In genomic region chr17:40615295-40615988, GRCh38 we compare ENCODE assay signal across 9 cellular contexts. TPM values are rescaled to one million over a fixed set of nuclear protein-coding genes. Genes with fewer than 3 reads are reported as not detected.
DNase-seq lines count a peak whose midpoint lies in the region; ATAC-seq, FAIRE-seq and TF ChIP-seq lines count a peak whose summit lies in the region.
"Had no signal": no experiment of that assay in that cellular context is flagged by ENCODE, and none has a peak within 500 bp of the region (broad histone marks: within the 10 kb centered on the region; RNA-seq: fewer than 3 reads in every experiment).

No MANE protein-coding gene starts in this region.

- CTCF ChIA-PET in PC-3 (lab: Charles Lee): interaction anchor here (0.7 to 1.3 kb wide), 6 partner anchors 76 to 795 kb away, joined by 3 to 6 read pairs (median 4); no protein-coding TSS in a partner anchor

- no peak overlapping the region for H2AFZ ChIP-seq in PC-3 (ENCODE audit: low read length)

- H3K4me1 ChIP-seq in PC-3 (ENCODE audit: insufficient read depth, low read length) (no peaks in the 10 kb centered on the region), left lung (peaks cover 5 to 26% of the 10 kb centered on the region in 2 donors)

- no peaks in the 10 kb centered on the region for H3F3A ChIP-seq in PC-3 (ENCODE audit: low read length, unreplicated experiment)

- H3K9me3 ChIP-seq in PC-3 (ENCODE audit: low read length): no peaks in the 10 kb centered on the region
- no peaks in the 10 kb centered on the region for H3K9me3 ChIP-seq in left lung

- DNase-seq in DMS 273 (lab: John Stamatoyannopoulos, UW; ENCODE audit: unreplicated experiment) (peak; percentile 64), DMS 273 treated with DMSO at 0.1 percent for 48 hours (lab: John Stamatoyannopoulos, UW) (no peak), PC-3 (peak; percentile 74), bronchial epithelial cell (ENCODE audit: low read depth) (peak; percentile 50), left lung (peak in 1 of 2 donors; percentile 50), omental fat pad (ENCODE audit: low spot score) (no peak)

- no peak overlapping the region for H3K4me3 ChIP-seq in PC-3 (ENCODE audit: low read length)
- no peak overlapping the region for H3K4me3 ChIP-seq in bronchial epithelial cell (ENCODE audit: low read depth, low read length)
- H3K4me3 ChIP-seq in left lung: no peak overlapping the region

- H3K9ac ChIP-seq in PC-3 (ENCODE audit: low read length): no peak overlapping the region

- no peaks in the 10 kb centered on the region for H3K79me2 ChIP-seq in PC-3 (ENCODE audit: low read length)

- intact Hi-C loops in PC-3 (cut with micrococcal nuclease): loop anchor here (1.0 kb wide), 1 partner anchor 176 kb away; no protein-coding TSS in a partner anchor
- intact Hi-C loops in left lung (cut with DNase I): loop anchor here in 1 of 2 donors (5.0 kb wide), 1 partner anchor 177 kb away; no protein-coding TSS in a partner anchor

- BruUV-seq in PC-3 (replicated peaks; lab: Mats Ljungman, UMichigan): no TSS peak

- no peaks in the 10 kb centered on the region for H4K20me1 ChIP-seq in PC-3 (ENCODE audit: low read length)

- no peak for FAIRE-seq in bronchial epithelial cell (lab: Jason Lieb, UNC)
- FAIRE-seq: A204.1 had no signal

- H3K36me3 ChIP-seq in PC-3 (ENCODE audit: low read depth, low read length) (no peaks in the 10 kb centered on the region), bronchial epithelial cell (ENCODE audit: control insufficient read depth, insufficient read depth, low read length) (no peaks in the 10 kb centered on the region), left lung (no peaks in the 10 kb centered on the region)

- POLR2A ChIA-PET in PC-3 (lab: Charles Lee; ENCODE audit: unreplicated experiment): interaction anchor here (0.7 kb wide), 1 partner anchor 981 kb away, joined by 3 read pairs; no protein-coding TSS in a partner anchor

- H3K4me2 ChIP-seq in PC-3 (ENCODE audit: low read length): no peak overlapping the region

- peak; percentile 72 for ATAC-seq in GM19395 (IDR thresholded peaks at IDR 0.05; ENCODE audit: unreplicated experiment)
- peak; percentile 65 for ATAC-seq in HG03354 (IDR thresholded peaks at IDR 0.05; ENCODE audit: poor library complexity, severe bottlenecking, unreplicated experiment)
- peak; percentile 86 for ATAC-seq in PC-3
- peak; percentile 81 for ATAC-seq in left lung
- no peak for ATAC-seq in omental fat pad (ENCODE audit: low FRiP score)

- no peak overlapping the region for H3K27ac ChIP-seq in PC-3 (ENCODE audit: low read length)
- no peak overlapping the region for H3K27ac ChIP-seq in left lung

- H3K27me3 ChIP-seq in PC-3 (ENCODE audit: low read length) (no peaks in the 10 kb centered on the region), bronchial epithelial cell (ENCODE audit: control insufficient read depth, insufficient read depth, low read length) (peaks cover 4% of the 10 kb centered on the region), left lung (no peaks in the 10 kb centered on the region)

- H3K9me2 ChIP-seq in PC-3 (replicated peaks; ENCODE audit: low read length): no peaks in the 10 kb centered on the region

- TF ChIP-seq CTCF in PC-3 (conservative IDR thresholded peaks at IDR 0.05; ENCODE audit: low read depth, low read length): peak; percentile 75
- peak; percentile 59 for TF ChIP-seq CTCF in bronchial epithelial cell (IDR thresholded peaks at IDR 0.05; ENCODE audit: insufficient read depth, low read length, severe bottlenecking)
- peak; percentile 26 to 29 for TF ChIP-seq CTCF in left lung (IDR thresholded peaks at IDR 0.05)
- no peak for TF ChIP-seq CTCF in omental fat pad (IDR thresholded peaks at IDR 0.05)

RNA-seq across cellular contexts. Expression of gene SMARCE1, which starts 32.2 kb away (rescaled TPM):
- total RNA-seq in PC-3 (2014; rRNA removed) (57.9 and 64.7 TPM in 2 replicates), bronchial epithelial cell (49.2 and 75.5 TPM in 2 replicates), left lung (10 to 100 TPM; 83.9 to 87.6 TPM), omental fat pad (10 to 100 TPM; 66.5 to 88.3 (median 76.0) TPM)

RNA-seq across cellular contexts. Expression of gene KRT222, which starts 49.5 kb away (rescaled TPM):
- not detected in 2 replicates for total RNA-seq in PC-3 (2014; rRNA removed)
- not detected in 2 replicates for total RNA-seq in bronchial epithelial cell
- total RNA-seq in left lung: under 1 TPM in 1 of 2 donors, not detected in 1; 0.55 TPM
- total RNA-seq in omental fat pad: 10 to 100 TPM in 1 of 4 donors, 1 to 10 TPM in 2, not detected in 1; 2.0 to 11.5 (median 3.5) TPM

RNA-seq across cellular contexts. Expression of gene CCR7, which starts 50.2 kb away (rescaled TPM):
- total RNA-seq in PC-3 (2014; rRNA removed) (0.12 TPM in 1 of 2 replicates, not detected in the other), bronchial epithelial cell (not detected in 2 replicates), left lung (1 to 10 TPM in 1 of 2 donors, under 1 TPM in 1; 0.35 to 1.6 TPM), omental fat pad (1 to 10 TPM in 1 of 4 donors, under 1 TPM in 1, not detected in 2; 0.37 to 1.9 TPM)

Comparison
In these comparisons a context has a peak if more than half of its experiments do, and no peak if none do; other contexts are left out.
1. DNase-seq: peak in DMS 273 (single experiment), PC-3 (single experiment) and bronchial epithelial cell (single experiment); none in DMS 273 treated with DMSO at 0.1 percent for 48 hours (single experiment) and omental fat pad (single experiment).
2. CTCF ChIP-seq: peak in PC-3 (single experiment), bronchial epithelial cell (single experiment) and left lung (2 of 2); none in omental fat pad (0 of 3).